Comparison of ENCODE assay signal across 12 cellular contexts in genomic region chr3:72907851-72908620, GRCh38. TPM values are rescaled to one million over a fixed set of nuclear protein-coding genes. Genes with fewer than 3 reads are reported as not detected.
DNase-seq lines count a peak whose midpoint lies in the region; ATAC-seq and TF ChIP-seq lines count a peak whose summit lies in the region.
"Had no signal": no experiment of that assay in that cellular context is flagged by ENCODE, and none has a peak within 500 bp of the region (broad histone marks: within the 10 kb centered on the region; RNA-seq: fewer than 3 reads in every experiment).

No MANE protein-coding gene starts in this region.

- H3K9me3 ChIP-seq in PC-3 (ENCODE audit: low read length), result no peaks in the 10 kb centered on the region

- H4K20me1 ChIP-seq in PC-3 (ENCODE audit: low read length), result no peaks in the 10 kb centered on the region

- peaks cover 76% of the 10 kb centered on the region for H3K4me1 Mint-ChIP-seq in nephron progenitor cell
- H3K4me1 Mint-ChIP-seq: naive thymus-derived CD4-positive, alpha-beta T cell had no signal

- POLR2A ChIA-PET in AG04449 (lab: Yijun Ruan, JAX) (no interaction called here), PC-3 (lab: Charles Lee; ENCODE audit: unreplicated experiment) (no interaction called here)

- intact Hi-C loops in PC-3 (cut with micrococcal nuclease), result no loop called here

- H3K27ac ChIP-seq in PC-3 (ENCODE audit: low read length), result no peak overlapping the region

- CTCF ChIA-PET in AG04449 (lab: Yijun Ruan, JAX) (interaction anchor here (0.6 to 2.1 kb wide), 3 partner anchors 57 to 187 kb away, joined by 3 to 8 read pairs (median 3); no protein-coding TSS in a partner anchor), PC-3 (lab: Charles Lee) (interaction anchor here (0.6 to 1.2 kb wide), 2 partner anchors 57 to 85 kb away, joined by 4 to 6 read pairs; no protein-coding TSS in a partner anchor)

- H3K4me2 ChIP-seq in PC-3 (ENCODE audit: low read length), result no peak overlapping the region

- peak overlapping the region; percentile 19 for H3K27ac Mint-ChIP-seq in nephron progenitor cell
- H3K27ac Mint-ChIP-seq: CD4-positive, alpha-beta T cell; naive thymus-derived CD4-positive, alpha-beta T cell had no signal

- H3K9me3 Mint-ChIP-seq in nephron progenitor cell, result no peaks in the 10 kb centered on the region
- H3K9me3 Mint-ChIP-seq: CD4-positive, alpha-beta T cell; naive thymus-derived CD4-positive, alpha-beta T cell had no signal

- H3K36me3 Mint-ChIP-seq in nephron progenitor cell (ENCODE audit: low read depth), result peaks cover 23% of the 10 kb centered on the region
- H3K36me3 Mint-ChIP-seq: naive thymus-derived CD4-positive, alpha-beta T cell had no signal

- in situ Hi-C loops in KBM-7 (cut with MboI; ENCODE audit: low pct_unique_long_range_greater_than_20kb, low sequenced_read_pairs), result no loop called here

- TF ChIP-seq CTCF in AG04449 (IDR thresholded peaks at IDR 0.05; ENCODE audit: insufficient read depth, low read length, missing control alignments) (no peak), PC-3 (conservative IDR thresholded peaks at IDR 0.05; ENCODE audit: low read depth, low read length) (no peak), fibroblast of pulmonary artery (IDR thresholded peaks at IDR 0.05; ENCODE audit: low read length, missing control alignments) (no peak), nephron progenitor cell (IDR thresholded peaks at IDR 0.05) (no peak)

- H3K4me3 ChIP-seq in AG04449 (ENCODE audit: low read depth, low read length) (no peak overlapping the region), PC-3 (ENCODE audit: low read length) (no peak overlapping the region), fibroblast of pulmonary artery (replicated peaks; ENCODE audit: low read depth, low read length) (no peak overlapping the region)

- no TSS peak for BruUV-seq in PC-3 (replicated peaks; lab: Mats Ljungman, UMichigan)

- H3K27me3 Mint-ChIP-seq in nephron progenitor cell (ENCODE audit: low read depth, poor library complexity), result no peaks in the 10 kb centered on the region

- peak; percentile 83 for ATAC-seq in PC-3
- ATAC-seq: naive thymus-derived CD4-positive, alpha-beta T cell; Panc1 had no signal

- DNase-seq in AG04449 (ENCODE audit: low read depth, low spot score) (peak; percentile 54), PC-3 (peak; percentile 60), fibroblast of pulmonary artery (ENCODE audit: low read depth) (peak; percentile 95), nephron progenitor cell (no peak), KBM-7 (no peak), GF-D8 (lab: John Stamatoyannopoulos, UW) (no peak), RKO (ENCODE audit: low spot score) (no peak)
- no peak for DNase-seq in central memory CD4-positive, alpha-beta T cell
- DNase-seq: CD4-positive, alpha-beta T cell; Karpas-422; naive thymus-derived CD4-positive, alpha-beta T cell had no signal

- peaks cover 14% of the 10 kb centered on the region; the same call in 1 of the 2 replicates for H3K4me1 ChIP-seq in PC-3 (ENCODE audit: insufficient read depth, low read length)

- no peaks in the 10 kb centered on the region for H3K9me2 ChIP-seq in PC-3 (replicated peaks; ENCODE audit: low read length)

- H3F3A ChIP-seq in PC-3 (ENCODE audit: low read length, unreplicated experiment), result no peaks in the 10 kb centered on the region

- H3K27me3 ChIP-seq in PC-3 (ENCODE audit: low read length), result no peaks in the 10 kb centered on the region

- H2AFZ ChIP-seq in PC-3 (ENCODE audit: low read length), result no peak overlapping the region

- H3K9ac ChIP-seq in PC-3 (ENCODE audit: low read length), result no peak overlapping the region

- H3K79me2 ChIP-seq in PC-3 (ENCODE audit: low read length), result no peaks in the 10 kb centered on the region

- H3K36me3 ChIP-seq in PC-3 (ENCODE audit: low read depth, low read length), result no peaks in the 10 kb centered on the region

- H3K4me3 Mint-ChIP-seq in nephron progenitor cell, result peak overlapping the region; percentile 24
- H3K4me3 Mint-ChIP-seq: CD4-positive, alpha-beta T cell; naive thymus-derived CD4-positive, alpha-beta T cell had no signal

RNA-seq across cellular contexts. Expression of gene GXYLT2, which starts 20.2 kb away (rescaled TPM):
- total RNA-seq in PC-3 (2014; rRNA removed), result 12.6 and 13.3 TPM in 2 replicates
- total RNA-seq: naive thymus-derived CD4-positive, alpha-beta T cell had no signal

RNA-seq across cellular contexts. Expression of gene SHQ1, which starts 59.8 kb away (rescaled TPM):
- total RNA-seq in PC-3 (2014; rRNA removed), result 16.6 and 19.6 TPM in 2 replicates

Comparison
In these comparisons a context has a peak if more than half of its experiments do, and no peak if none do; other contexts are left out.
1. DNase-seq: peak in AG04449 (single experiment), PC-3 (single experiment) and fibroblast of pulmonary artery (single experiment); none in nephron progenitor cell (single experiment), KBM-7 (single experiment), GF-D8 (single experiment), central memory CD4-positive, alpha-beta T cell (single experiment) and RKO (single experiment).